Comparison of ENCODE assay signal across 17 cellular contexts in genomic region chr2:120574620-120575019, GRCh38.
DNase-seq lines count a peak whose midpoint lies in the region; ATAC-seq, FAIRE-seq and TF ChIP-seq lines count a peak whose summit lies in the region.
"Had no signal": no experiment of that assay in that cellular context is flagged by ENCODE, and none has a peak within 500 bp of the region (broad histone marks: within the 10 kb centered on the region; RNA-seq: fewer than 3 reads in every experiment).

No MANE protein-coding gene starts in this region.

- H3K4me3 ChIP-seq in BLaER1 (no peak overlapping the region), HEK293 (ENCODE audit: low read depth, low read length) (no peak overlapping the region), kidney (ENCODE audit: low read length in 2 of 2) (no peak overlapping the region)

- POLR2A ChIA-PET in HEK293 (lab: Yijun Ruan, JAX), result no interaction called here

- H3K4me1 ChIP-seq in BLaER1, result peaks cover 78% of the 10 kb centered on the region
- H3K4me1 ChIP-seq in HEK293 (ENCODE audit: control insufficient read depth, insufficient read depth, low read length), result no peaks in the 10 kb centered on the region
- peaks cover 0 to 3% of the 10 kb centered on the region in 2 donors for H3K4me1 ChIP-seq in kidney (ENCODE audit: control insufficient read depth in 1 of 2, insufficient read depth in 1 of 2, low read depth in 1 of 2, low read length in 2 of 2)
- H3K4me1 ChIP-seq: BE2C had no signal

- peak overlapping the region; percentile 32; the same call in 1 of the 2 replicates for H3K27ac ChIP-seq in BLaER1
- no peak overlapping the region for H3K27ac ChIP-seq in HEK293 (ENCODE audit: extremely low read depth, low read depth, low read length)
- H3K27ac ChIP-seq in kidney (ENCODE audit: low read depth in 2 of 2, low read length in 2 of 2), result no peak overlapping the region
- H3K27ac ChIP-seq: C4-2B had no signal

- TF ChIP-seq CTCF in HEK293 (tag by site-specific recombination; IDR thresholded peaks at IDR 0.05) (no peak), kidney (IDR thresholded peaks at IDR 0.05; ENCODE audit: borderline replicate concordance, extremely low read depth, insufficient read depth) (no peak)

- FAIRE-seq in kidney (lab: Jason Lieb, UNC), result no peak
- peak; percentile 5 for FAIRE-seq in urothelium cell line (lab: Jason Lieb, UNC)
- FAIRE-seq: A204.1, HepG2 had no signal

- CTCF ChIA-PET in HEK293 (lab: Yijun Ruan, JAX), result no interaction called here

- peak; percentile 52 for DNase-seq in kidney
- DNase-seq in urothelium cell line (ENCODE audit: low spot score), result no peak
- DNase-seq: ACHN; BE2C; CD4-positive, alpha-beta T cell; DMS79 treated with DMSO at 0.1 percent for 48 hours; GF-D8; GOT3; H7 had no signal

- H3K36me3 ChIP-seq in BLaER1 (no peaks in the 10 kb centered on the region), HEK293 (ENCODE audit: control insufficient read depth in 2 of 2, insufficient read depth in 1 of 2, low read length in 2 of 2) (no peaks in the 10 kb centered on the region), kidney (ENCODE audit: control insufficient read depth in 1 of 2, insufficient read depth in 2 of 2, low read length in 2 of 2) (no peaks in the 10 kb centered on the region)
- H3K36me3 ChIP-seq: BE2C had no signal

- no peaks in the 10 kb centered on the region for H3K27me3 ChIP-seq in BLaER1
- H3K27me3 ChIP-seq: BE2C had no signal

- H3K9ac ChIP-seq in BLaER1 (no peak overlapping the region), kidney (ENCODE audit: low read length in 2 of 2) (no peak overlapping the region)

- H3K9me3 ChIP-seq in BLaER1 (no peaks in the 10 kb centered on the region), HEK293 (ENCODE audit: control insufficient read depth, insufficient read depth, low read depth, low read length) (no peaks in the 10 kb centered on the region), kidney (ENCODE audit: control insufficient read depth in 1 of 2, low read length in 2 of 2) (no peaks in the 10 kb centered on the region)
- H3K9me3 ChIP-seq: BE2C had no signal

- peak overlapping the region; percentile 87 for H3K4me2 ChIP-seq in BLaER1

- intact Hi-C loops in kidney (cut with DNase I), result no loop called here

- no peaks in the 10 kb centered on the region for H4K20me1 ChIP-seq in BLaER1

- no peak for ATAC-seq in HG03378 (IDR thresholded peaks at IDR 0.05; ENCODE audit: unreplicated experiment)
- ATAC-seq in GM21723 (IDR thresholded peaks at IDR 0.05; ENCODE audit: unreplicated experiment), result no peak
- ATAC-seq: HCT116, HepG2 had no signal

TF ChIP-seq in HEK293, 187 proteins besides CTCF, POLR2A, EP300 and RAD21:
- no peak for TF ChIP-seq ZNF16 (tag by site-specific recombination; IDR thresholded peaks at IDR 0.05; ENCODE audit: low read depth)
- TF ChIP-seq PRDM1 (tag by site-specific recombination; IDR thresholded peaks at IDR 0.05), result no peak
- no peak for TF ChIP-seq ZNF707 (tag by site-specific recombination; IDR thresholded peaks at IDR 0.05)
- TF ChIP-seq ZFHX2 (tag by site-specific recombination; conservative IDR thresholded peaks at IDR 0.05), result peak; percentile 31; the same call in 1 of the 2 replicates
- TF ChIP-seq ZNF10 (tag by site-specific recombination; IDR thresholded peaks at IDR 0.05), result no peak
- no peak for TF ChIP-seq KLF8 (tag by site-specific recombination; IDR thresholded peaks at IDR 0.05)
- TF ChIP-seq ZBTB7A (tag by site-specific recombination; IDR thresholded peaks at IDR 0.05; ENCODE audit: low read depth), result no peak
- peak; percentile 51; the same call in 1 of the 2 replicates for TF ChIP-seq EGR2 (tag by site-specific recombination; IDR thresholded peaks at IDR 0.05; ENCODE audit: low read depth)
- no peak for TF ChIP-seq ZNF670 (tag by site-specific recombination; IDR thresholded peaks at IDR 0.05; ENCODE audit: low read depth)
